In the genomic region with DNA sequence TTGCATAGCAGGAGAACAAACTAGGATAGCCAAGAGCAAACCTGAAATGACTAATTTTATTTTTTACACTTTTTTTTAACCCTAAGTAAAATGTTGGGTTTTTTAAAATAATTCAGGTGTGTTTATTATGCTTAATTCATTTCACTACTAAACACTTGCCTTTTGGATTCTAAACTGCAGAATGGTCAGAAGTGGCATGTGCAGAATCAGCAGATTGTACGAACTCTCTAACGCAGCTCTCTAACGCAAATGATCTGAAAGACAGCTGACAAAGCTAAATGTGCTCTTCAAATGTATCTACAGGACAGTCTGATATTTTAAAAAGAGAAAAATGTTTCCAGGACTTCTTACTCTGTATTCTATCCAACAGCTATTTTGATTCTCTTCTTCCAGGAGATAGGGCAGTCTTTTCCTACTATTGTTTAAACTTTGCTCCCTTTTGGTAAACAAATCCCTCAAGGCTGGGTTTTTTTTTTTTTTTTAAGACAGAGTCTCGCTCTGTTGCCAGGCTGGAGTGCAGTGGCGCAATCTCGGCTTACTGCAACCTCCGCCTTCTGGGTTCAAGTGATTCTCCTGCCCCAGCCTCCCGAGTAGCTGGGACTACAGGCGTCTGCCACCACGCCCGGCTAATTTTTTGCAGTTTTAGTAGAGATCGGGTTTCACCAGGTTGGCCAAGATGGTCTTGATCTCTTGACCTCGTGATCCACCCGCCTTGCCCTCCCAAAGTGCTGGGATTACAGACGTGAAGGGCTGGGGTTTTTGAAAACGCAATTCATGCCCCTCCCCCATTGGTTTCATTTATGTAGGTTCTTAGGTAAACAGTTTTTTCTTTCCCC, we compare ENCODE assay signal across 8 cellular contexts. TPM values are rescaled to one million over a fixed set of nuclear protein-coding genes. Genes with fewer than 3 reads are reported as not detected.
DNase-seq lines count a peak whose midpoint lies in the region; ATAC-seq, FAIRE-seq and TF ChIP-seq lines count a peak whose summit lies in the region.

No MANE protein-coding gene starts in this region.

- H3K9me1 ChIP-seq in keratinocyte (ENCODE audit: control insufficient read depth, extremely low read depth, insufficient read depth, low read length), result no peaks in the 10 kb centered on the region

- TF ChIP-seq RAD21 in SK-N-SH (IDR thresholded peaks at IDR 0.05; ENCODE audit: low read length), result no peak

- DNase-seq in SK-N-SH, result no peak
- no peak for DNase-seq in keratinocyte (ENCODE audit: low read depth, low spot score)
- DNase-seq in NCI-H1105 (lab: John Stamatoyannopoulos, UW), result no peak
- no peak for DNase-seq in effector CD4-positive, alpha-beta T cell
- no peak for DNase-seq in NCI-H2196 treated with DMSO at 0.1 percent for 48 hours (lab: John Stamatoyannopoulos, UW; ENCODE audit: unreplicated experiment)

- H3F3A ChIP-seq in SK-N-SH (replicated peaks; ENCODE audit: insufficient read depth), result peaks cover 6% of the 10 kb centered on the region

- H3K4me3 ChIP-seq in SK-N-SH (ENCODE audit: low read depth in 2 of 2, low read length in 1 of 2) (peak overlapping the region; percentile 60 to 98; a peak in 3 of 4 replicates), keratinocyte (ENCODE audit: control insufficient read depth in 2 of 3, extremely low read depth in 1 of 3, insufficient read depth in 2 of 3, low read depth in 1 of 3, low read length in 3 of 3) (peak overlapping the region; percentile 91 to 92 (median 91)), stomach smooth muscle (ENCODE audit: low read length in 2 of 2) (peak overlapping the region; percentile 91 to 93)

- dilution Hi-C loops in keratinocyte (cut with MboI; ENCODE audit: extremely low pct_ligation_motif_present, low sequenced_read_pairs), result no loop called here

- H3K36me3 Mint-ChIP-seq in activated naive CD8-positive, alpha-beta T cell, result no peaks in the 10 kb centered on the region

- ATAC-seq in SK-N-SH treated with all-trans-retinoic acid at 6 μM for 48 hours, result no peak

- no peaks in the 10 kb centered on the region for H3K27me3 Mint-ChIP-seq in activated naive CD8-positive, alpha-beta T cell

- H3K27me3 ChIP-seq in SK-N-SH (ENCODE audit: insufficient read depth) (no peaks in the 10 kb centered on the region), keratinocyte (ENCODE audit: control insufficient read depth, extremely low read depth, insufficient read depth, low read length) (no peaks in the 10 kb centered on the region), stomach smooth muscle (ENCODE audit: control insufficient read depth in 1 of 2, insufficient read depth in 2 of 2, low read length in 2 of 2) (no peaks in the 10 kb centered on the region)

- CTCF ChIA-PET in SK-N-SH (lab: Yijun Ruan, JAX), result interaction anchor here (1.1 to 5.1 kb wide), 5 partner anchors 9 to 313 kb away, joined by 5 to 27 read pairs (median 6); a partner anchor contains a TSS

- H4K20me1 ChIP-seq in SK-N-SH (ENCODE audit: insufficient read depth) (peaks cover 4% of the 10 kb centered on the region; the same call in 1 of the 2 replicates), keratinocyte (ENCODE audit: control insufficient read depth, extremely low read depth, insufficient read depth, low read length) (no peaks in the 10 kb centered on the region)

- H3K4me1 Mint-ChIP-seq in activated naive CD8-positive, alpha-beta T cell (ENCODE audit: low read depth), result peaks cover 73% of the 10 kb centered on the region

- H2AFZ ChIP-seq in SK-N-SH (ENCODE audit: low read depth) (peak overlapping the region; percentile 99; the same call in 1 of the 2 replicates), keratinocyte (ENCODE audit: control insufficient read depth, low read length) (peak overlapping the region; percentile 64)

- H3K4me3 Mint-ChIP-seq in activated naive CD8-positive, alpha-beta T cell, result peak overlapping the region; percentile 93

- no peaks in the 10 kb centered on the region for H3K9me3 Mint-ChIP-seq in activated naive CD8-positive, alpha-beta T cell (ENCODE audit: low read depth)

- H3K9me3 ChIP-seq in SK-N-SH (no peaks in the 10 kb centered on the region), keratinocyte (ENCODE audit: control insufficient read depth, low read depth, low read length) (no peaks in the 10 kb centered on the region), stomach smooth muscle (ENCODE audit: control insufficient read depth in 2 of 2, low read length in 2 of 2) (no peaks in the 10 kb centered on the region)

- peak overlapping the region; percentile 67; the same call in 1 of the 2 replicates for H3K9ac ChIP-seq in SK-N-SH
- peak overlapping the region; percentile 97 for H3K9ac ChIP-seq in keratinocyte (ENCODE audit: control insufficient read depth, extremely low read depth, insufficient read depth, low read length)
- no peak overlapping the region for H3K9ac ChIP-seq in stomach smooth muscle (ENCODE audit: low read length in 2 of 2)

- TF ChIP-seq CTCF in SK-N-SH (IDR thresholded peaks at IDR 0.05) (no peak), keratinocyte (optimal IDR thresholded peaks at IDR 0.05 in 1 of 3, IDR thresholded peaks at IDR 0.05 in 1 of 3, conservative IDR thresholded peaks at IDR 0.05 in 1 of 3; ENCODE audit: extremely low read depth in 1 of 3, insufficient read depth in 2 of 3, low read length in 3 of 3) (no peak)

- H3K36me3 ChIP-seq in SK-N-SH (replicated peaks in 1 of 2; ENCODE audit: control insufficient read depth in 1 of 2, insufficient read depth in 2 of 2, low read length in 1 of 2) (no peaks in the 10 kb centered on the region), keratinocyte (ENCODE audit: control insufficient read depth in 2 of 2, extremely low read depth in 1 of 2, insufficient read depth in 2 of 2, low read length in 2 of 2) (peaks cover 3 to 9% of the 10 kb centered on the region in 2 experiments), stomach smooth muscle (ENCODE audit: control insufficient read depth in 2 of 2, insufficient read depth in 2 of 2, low read length in 2 of 2) (no peaks in the 10 kb centered on the region)

- H3K79me2 ChIP-seq in SK-N-SH (ENCODE audit: insufficient read depth) (peaks cover 25% of the 10 kb centered on the region), keratinocyte (ENCODE audit: control insufficient read depth, insufficient read depth, low read length) (peaks cover 33% of the 10 kb centered on the region)

- H3K27ac ChIP-seq in SK-N-SH (ENCODE audit: low read depth in 2 of 2, low read length in 1 of 2), result no peak overlapping the region
- peak overlapping the region; percentile 92 for H3K27ac ChIP-seq in keratinocyte (ENCODE audit: control insufficient read depth, insufficient read depth, low read length)
- no peak overlapping the region for H3K27ac ChIP-seq in stomach smooth muscle (ENCODE audit: low read length)

- no peak for TF ChIP-seq EP300 in SK-N-SH (IDR thresholded peaks at IDR 0.05; ENCODE audit: borderline replicate concordance in 1 of 2, low read depth in 1 of 2, low read length in 1 of 2)

- POLR2A ChIA-PET in SK-N-SH (lab: Yijun Ruan, JAX), result no interaction called here

- WGBS in SK-N-SH (ENCODE audit: low lambda C conversion rate), result 58% methylated on average over 16 of the region's 16 CpGs

- peak overlapping the region; percentile 95 for H3K27ac Mint-ChIP-seq in activated naive CD8-positive, alpha-beta T cell

- FAIRE-seq in keratinocyte (lab: Jason Lieb, UNC), result no peak

- H3K4me2 ChIP-seq in SK-N-SH (peak overlapping the region; percentile 92), keratinocyte (ENCODE audit: control insufficient read depth, extremely low read depth, insufficient read depth, low read depth, low read length) (peak overlapping the region; percentile 91)

- H3K4me1 ChIP-seq in SK-N-SH (ENCODE audit: control insufficient read depth in 1 of 2, insufficient read depth in 2 of 2, low read depth in 1 of 2, low read length in 1 of 2) (peaks cover 4 to 6% of the 10 kb centered on the region in 2 experiments; a peak in 2 of 4 replicates), keratinocyte (ENCODE audit: control insufficient read depth, extremely low read depth, insufficient read depth, low read length) (peaks cover 46% of the 10 kb centered on the region), stomach smooth muscle (ENCODE audit: control insufficient read depth, insufficient read depth, low read length) (no peaks in the 10 kb centered on the region)

- no peaks in the 10 kb centered on the region for H3K9me2 ChIP-seq in SK-N-SH

RNA-seq across cellular contexts. Expression of a gene that starts 1.3 kb away (rescaled TPM):
- 8.4 and 9.7 TPM in 2 replicates for polyA plus RNA-seq in SK-N-SH (2012; rRNA removed)
- 9.7 and 11.0 TPM in 2 replicates for polyA plus RNA-seq in SK-N-SH (2012; cell fraction: cytosol; rRNA removed)
- 8.9 and 16.3 TPM in 2 replicates for polyA plus RNA-seq in SK-N-SH (2012; cell fraction: nucleus; rRNA removed)
- polyA plus RNA-seq in keratinocyte, result 14.0 to 30.1 TPM (median 24.7 TPM) in 3 replicates
- 23.8 TPM for polyA plus RNA-seq in keratinocyte (2011; ENCODE audit: low read depth)
- 15.0 and 26.5 TPM in 2 replicates for polyA plus RNA-seq in keratinocyte (2011; cell fraction: cytosol; rRNA removed)
- 29.7 and 34.9 TPM in 2 replicates for polyA plus RNA-seq in keratinocyte (2011; cell fraction: nucleus; rRNA removed)
- 17.2 and 31.2 TPM in 2 replicates for polyA plus RNA-seq in keratinocyte (2012; ENCODE audit: low replicate concordance)
- polyA minus RNA-seq in keratinocyte, result 2.8 to 7.6 TPM (median 6.7 TPM) in 3 replicates
- polyA minus RNA-seq in keratinocyte (2011; cell fraction: cytosol; rRNA and poly(A)+ RNA removed), result 8.6 TPM
- polyA minus RNA-seq in keratinocyte (2011; cell fraction: nucleus; rRNA and poly(A)+ RNA removed), result 8.3 and 11.0 TPM in 2 replicates

RNA-seq across cellular contexts. Expression of a gene that starts 1.7 kb away (rescaled TPM):
- polyA plus RNA-seq in SK-N-SH (2012; rRNA removed), result 9.5 and 12.2 TPM in 2 replicates
- 14.1 and 14.3 TPM in 2 replicates for polyA plus RNA-seq in SK-N-SH (2012; cell fraction: cytosol; rRNA removed)
- polyA plus RNA-seq in SK-N-SH (2012; cell fraction: nucleus; rRNA removed), result 2.2 and 4.3 TPM in 2 replicates
- polyA plus RNA-seq in keratinocyte, result 32.2 to 39.2 TPM (median 33.1 TPM) in 3 replicates
- polyA plus RNA-seq in keratinocyte (2011; ENCODE audit: low read depth), result 160 TPM
- 29.1 and 38.2 TPM in 2 replicates for polyA plus RNA-seq in keratinocyte (2011; cell fraction: cytosol; rRNA removed)
- 15.6 and 19.1 TPM in 2 replicates for polyA plus RNA-seq in keratinocyte (2011; cell fraction: nucleus; rRNA removed)
- 55.0 and 65.5 TPM in 2 replicates for polyA plus RNA-seq in keratinocyte (2012; ENCODE audit: low replicate concordance)
- 11.9 to 83.8 TPM (median 52.3 TPM) in 3 replicates for polyA minus RNA-seq in keratinocyte
- 44.9 TPM for polyA minus RNA-seq in keratinocyte (2011; cell fraction: cytosol; rRNA and poly(A)+ RNA removed)
- polyA minus RNA-seq in keratinocyte (2011; cell fraction: nucleus; rRNA and poly(A)+ RNA removed), result 14.4 and 28.3 TPM in 2 replicates

RNA-seq across cellular contexts. Expression of a gene that starts 58.6 kb away (rescaled TPM):
- polyA plus RNA-seq in SK-N-SH (2012; rRNA removed) (4.4 and 5.7 TPM in 2 replicates), keratinocyte (7.8 to 15.3 TPM (median 10.2 TPM) in 3 replicates)
- 5.9 and 6.9 TPM in 2 replicates for polyA plus RNA-seq in SK-N-SH (2012; cell fraction: cytosol; rRNA removed)
- polyA plus RNA-seq in SK-N-SH (2012; cell fraction: nucleus; rRNA removed), result 4.3 and 8.1 TPM in 2 replicates
- polyA plus RNA-seq in keratinocyte (2011; ENCODE audit: low read depth), result 10.8 TPM
- polyA plus RNA-seq in keratinocyte (2011; cell fraction: cytosol; rRNA removed), result 9.5 and 15.2 TPM in 2 replicates
- polyA plus RNA-seq in keratinocyte (2011; cell fraction: nucleus; rRNA removed), result 6.7 and 11.3 TPM in 2 replicates
- 7.4 and 12.4 TPM in 2 replicates for polyA plus RNA-seq in keratinocyte (2012; ENCODE audit: low replicate concordance)
- polyA minus RNA-seq in keratinocyte, result 3.3 to 12.4 TPM (median 4.4 TPM) in 3 replicates
- 11.3 TPM for polyA minus RNA-seq in keratinocyte (2011; cell fraction: cytosol; rRNA and poly(A)+ RNA removed)
- 8.0 and 13.0 TPM in 2 replicates for polyA minus RNA-seq in keratinocyte (2011; cell fraction: nucleus; rRNA and poly(A)+ RNA removed)

Comparison
In these comparisons a context has a peak if more than half of its experiments do, and no peak if none do; other contexts are left out.
1. H3K9ac ChIP-seq: peak in SK-N-SH (single experiment) and keratinocyte (single experiment); none in stomach smooth muscle (0 of 2).
2. Peak in every context shown above with its lines, with median percentiles within 50 percentile points of each other: H3K4me3 ChIP-seq.